8 cellular contexts compared by ENCODE assay signal in the genomic region with DNA sequence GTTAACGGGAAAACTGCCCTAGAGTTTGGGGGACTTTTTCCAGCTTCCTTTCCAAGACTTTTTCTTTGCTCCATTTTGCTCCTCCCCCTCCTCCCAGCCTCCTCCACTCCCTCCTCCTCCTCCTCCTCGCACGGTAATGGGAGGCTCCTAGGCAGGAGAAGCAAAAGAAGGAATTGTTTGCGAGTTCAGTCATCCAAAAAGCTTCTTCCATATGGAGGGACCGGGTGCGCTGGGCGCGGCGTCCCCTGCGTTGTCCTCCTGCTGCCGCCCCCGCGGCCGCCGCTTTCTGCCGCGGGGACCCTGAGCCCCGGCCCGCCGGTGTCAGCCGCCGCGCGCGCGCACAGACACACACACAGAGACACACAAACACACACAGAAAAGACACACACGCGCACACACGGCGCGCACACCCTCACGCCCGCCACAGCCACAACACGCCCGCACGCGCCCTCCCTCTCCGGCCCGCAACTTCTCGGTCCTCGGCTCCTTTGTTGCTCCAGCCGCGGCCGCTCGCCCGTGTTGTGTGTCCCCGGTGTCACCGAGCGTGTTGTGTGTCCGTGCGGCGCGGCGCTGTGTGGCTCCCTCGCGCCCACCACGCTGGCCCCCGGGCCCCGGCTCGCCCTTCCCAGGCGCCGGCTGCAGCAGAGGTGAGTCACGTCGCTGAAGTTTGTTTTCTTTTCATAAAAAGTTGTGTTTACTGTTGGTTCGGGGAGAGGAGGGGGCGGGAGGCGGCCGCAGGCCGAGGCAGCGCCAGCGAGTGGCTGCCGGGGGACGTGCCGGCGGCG. TPM values are rescaled to one million over a fixed set of nuclear protein-coding genes. Genes with fewer than 3 reads are reported as not detected.
DNase-seq lines count a peak whose midpoint lies in the region; ATAC-seq, FAIRE-seq and TF ChIP-seq lines count a peak whose summit lies in the region.

TSS of gene BOC (plus strand) at position 188 of the 785 bp plus-strand sequence. CDS start 38,246 bp downstream, outside the sequence.

- peak within 1 kb of the TSS; percentile 9 for H3K27ac Mint-ChIP-seq in activated naive CD8-positive, alpha-beta T cell treated with anti-CD3 and anti-CD28 coated beads, Interleukin-2, amount 50 U/mL, for 24 hours

- H3K27me3 ChIP-seq in ovary = no peaks in the 10 kb centered on the region

- H3K36me3 Mint-ChIP-seq in activated naive CD8-positive, alpha-beta T cell treated with anti-CD3 and anti-CD28 coated beads, Interleukin-2, amount 50 U/mL, for 24 hours (ENCODE audit: low read depth) = no peaks in the 10 kb centered on the region

- no peaks in the 10 kb centered on the region for H3K36me3 ChIP-seq in ovary

- H3K9me3 ChIP-seq in ovary = no peaks in the 10 kb centered on the region

- peak within 1 kb of the TSS; percentile 72 for H3K4me3 Mint-ChIP-seq in activated naive CD8-positive, alpha-beta T cell treated with anti-CD3 and anti-CD28 coated beads, Interleukin-2, amount 50 U/mL, for 24 hours

- WGBS in ovary, 3 donors = 0 to 1% (median 0%) methylated on average over 59 to 76 of the region's 76 CpGs

- TF ChIP-seq EP300 in ovary (IDR thresholded peaks at IDR 0.05) = no peak

- peaks cover 82% of the 10 kb centered on the region for H3K27me3 Mint-ChIP-seq in activated naive CD8-positive, alpha-beta T cell treated with anti-CD3 and anti-CD28 coated beads, Interleukin-2, amount 50 U/mL, for 24 hours

- TF ChIP-seq POLR2A in ovary (IDR thresholded peaks at IDR 0.05) = peak; percentile 36

- intact Hi-C loops in cardiac septum (cut with DNase I) (loop anchor here (2.0 to 5.0 kb wide), 4 partner anchors 35 to 76 kb away; no protein-coding TSS in a partner anchor), ovary (cut with DNase I) (loop anchor here in 3 of 4 donors (2.0 to 10.0 kb wide), 6 partner anchors 59 to 157 kb away; no protein-coding TSS in a partner anchor)

- peak within 1 kb of the TSS; percentile 82 to 91 for H3K27ac ChIP-seq in ovary

- peak; percentile 26 for ATAC-seq in activated naive CD8-positive, alpha-beta T cell treated with anti-CD3 and anti-CD28 coated beads, Interleukin-2, amount 50 U/mL, for 24 hours
- ATAC-seq in GM19455 (IDR thresholded peaks at IDR 0.05; ENCODE audit: unreplicated experiment) (no peak), HG02852 (IDR thresholded peaks at IDR 0.05; ENCODE audit: unreplicated experiment) (no peak), HG03460 (IDR thresholded peaks at IDR 0.05; ENCODE audit: unreplicated experiment) (no peak)

- H3K4me1 Mint-ChIP-seq in activated naive CD8-positive, alpha-beta T cell treated with anti-CD3 and anti-CD28 coated beads, Interleukin-2, amount 50 U/mL, for 24 hours = peaks cover 9% of the 10 kb centered on the region

- FAIRE-seq in HTR-8/SVneo (lab: Jason Lieb, UNC) = no peak

- DNase-seq in DMS 273 treated with DMSO at 0.1 percent for 48 hours (lab: John Stamatoyannopoulos, UW) (peak; percentile 68), HTR-8/SVneo (ENCODE audit: insufficient read length, low spot score) (peak; percentile 47), cardiac septum (ENCODE audit: low spot score) (no peak), ovary (peak; percentile 55 to 72 (median 66))
- DNase-seq in activated naive CD8-positive, alpha-beta T cell treated with anti-CD3 and anti-CD28 coated beads, Interleukin-2, amount 50 U/mL, for 24 hours = no peak

- no peak for TF ChIP-seq CTCF in ovary (IDR thresholded peaks at IDR 0.05)

- no peaks in the 10 kb centered on the region for H3K9me3 Mint-ChIP-seq in activated naive CD8-positive, alpha-beta T cell treated with anti-CD3 and anti-CD28 coated beads, Interleukin-2, amount 50 U/mL, for 24 hours

- H3K4me1 ChIP-seq in ovary (ENCODE audit: insufficient read depth) = peaks cover 4% of the 10 kb centered on the region

- H3K4me3 ChIP-seq in ovary = peak within 1 kb of the TSS; percentile 83

RNA-seq across cellular contexts. Expression of gene BOC, which starts in this region (rescaled TPM):
- total RNA-seq in cardiac septum (12.8 TPM), ovary (10 to 100 TPM; 33.2 to 98.5 (median 59.5) TPM)
- 10 to 100 TPM; 28.6 to 34.2 TPM for polyA plus RNA-seq in ovary

Comparison
In these comparisons a context has a peak if more than half of its experiments do, and no peak if none do; other contexts are left out.
1. DNase-seq: peak in DMS 273 treated with DMSO at 0.1 percent for 48 hours (single experiment), HTR-8/SVneo (single experiment) and ovary (5 of 5); none in activated naive CD8-positive, alpha-beta T cell treated with anti-CD3 and anti-CD28 coated beads, Interleukin-2, amount 50 U/mL, for 24 hours (single experiment) and cardiac septum (single experiment).